In genomic region chr21:19713324-19713723, GRCh38 we compare ENCODE assay signal across 28 cellular contexts.
"Had no signal": no experiment of that assay in that cellular context is flagged by ENCODE, and none has a peak within 500 bp of the region (broad histone marks: within the 10 kb centered on the region; RNA-seq: fewer than 3 reads in every experiment).

No MANE protein-coding gene starts in this region.

- H3K4me3 ChIP-seq: psoas muscle, right lobe of liver, sigmoid colon, suprapubic skin, testis, tibial artery, transverse colon, upper lobe of right lung, uterus had no signal

- H3K9me3 ChIP-seq: neutrophil, psoas muscle, right lobe of liver, sigmoid colon, suprapubic skin, testis, tibial artery, upper lobe of right lung, uterus had no signal

- DNase-seq: naive thymus-derived CD8-positive, alpha-beta T cell; nephron progenitor cell; nucleus accumbens; posterior cingulate gyrus; psoas muscle; right cardiac atrium; right lobe of liver; sigmoid colon; small intestine; stimulated activated CD4-positive, alpha-beta T cell treated with anti-CD3 and anti-CD28 coated beads, Interleukin-15, amount 100 ng/mL, for 24 hours; stimulated activated CD4-positive, alpha-beta T cell treated with anti-CD3 and anti-CD28 coated beads, Interleukin-2, amount 100 ng/mL, for 24 hours; stimulated activated CD4-positive, alpha-beta T cell treated with anti-CD3 and anti-CD28 coated beads, Interleukin-2, amount 100 ng/mL, for 48 hours; stimulated activated CD4-positive, alpha-beta T cell treated with anti-CD3 and anti-CD28 coated beads, Interleukin-4, amount 100 ng/mL, for 4 hours; stimulated activated CD8-positive, alpha-beta memory T cell treated with anti-CD3 and anti-CD28 coated beads, Interleukin-4, amount 100 ng/mL, for 48 hours; stimulated activated naive CD4-positive, alpha-beta T cell; stimulated activated naive CD8-positive, alpha-beta T cell treated with anti-CD3 and anti-CD28 coated beads, Interleukin-15, amount 100 ng/mL, for 72 hours; stimulated activated naive CD8-positive, alpha-beta T cell treated with anti-CD3 and anti-CD28 coated beads, Interleukin-15, Interleukin-2, amounts not matched to agents 100 U/mL and 50 U/mL, for 24 hours; substantia nigra; testis; tibial artery; transverse colon; upper lobe of right lung; uterus had no signal

- ATAC-seq: naive thymus-derived CD8-positive, alpha-beta T cell; natural killer cell treated with Interleukin-12 subunit alpha and Interleukin-12 subunit beta and Interleukin-15 and Interleukin-18, amount 100 ng/mL, for 72 hours; psoas muscle; right cardiac atrium; right lobe of liver; stimulated activated memory B cell treated with anti-CD40 and anti-IgM and Interleukin-4, amounts not matched to agents 10 μg/mL and 1 μg/mL and 100 μg/mL, for 72 hours; stimulated activated naive CD8-positive, alpha-beta T cell treated with anti-CD3 and anti-CD28 coated beads, Interleukin-15, amount 100 ng/mL, for 72 hours; stimulated activated naive CD8-positive, alpha-beta T cell treated with anti-CD3 and anti-CD28 coated beads, Interleukin-15, Interleukin-2, amounts not matched to agents 100 U/mL and 50 U/mL, for 24 hours; upper lobe of right lung had no signal

- H3K4me1 ChIP-seq: parathyroid adenoma, psoas muscle, right lobe of liver, sigmoid colon, suprapubic skin, testis, tibial artery, transverse colon, upper lobe of right lung, uterus had no signal

- FAIRE-seq: small intestine had no signal

- H3K36me3 ChIP-seq: neutrophil, right lobe of liver, sigmoid colon, suprapubic skin, tibial artery, transverse colon, upper lobe of right lung, uterus had no signal

- H3K9ac ChIP-seq: parathyroid adenoma had no signal

- H3K27ac ChIP-seq: neutrophil, parathyroid adenoma, psoas muscle, right lobe of liver, sigmoid colon, suprapubic skin, testis, tibial artery, transverse colon, upper lobe of right lung, uterus had no signal
